Comparison of ENCODE assay signal across 19 cellular contexts in genomic region chr15:88748651-88749050, GRCh38. TPM values are rescaled to one million over a fixed set of nuclear protein-coding genes. Genes with fewer than 3 reads are reported as not detected.
"Had no signal": no experiment of that assay in that cellular context is flagged by ENCODE, and none has a peak within 500 bp of the region (broad histone marks: within the 10 kb centered on the region; RNA-seq: fewer than 3 reads in every experiment).

No MANE protein-coding gene starts in this region.

- H3K9me3 ChIP-seq: heart right ventricle, lower lobe of right lung, right lobe of liver, spleen, vagina had no signal

- H3K4me3 ChIP-seq: dorsolateral prefrontal cortex, heart right ventricle, lower lobe of right lung, right lobe of liver, spleen, vagina had no signal

- H3K27me3 ChIP-seq: right lobe of liver, vagina had no signal

- H3K9ac ChIP-seq: parathyroid adenoma had no signal

- H3K36me3 ChIP-seq: heart right ventricle, lower lobe of right lung, right lobe of liver, spleen, vagina had no signal

- H3K79me2 ChIP-seq: parathyroid adenoma had no signal

- H3K27ac ChIP-seq: dorsolateral prefrontal cortex, heart right ventricle, lower lobe of right lung, parathyroid adenoma, right lobe of liver, spleen, vagina had no signal

- H3K4me1 ChIP-seq: heart right ventricle, lower lobe of right lung, parathyroid adenoma, right lobe of liver, spleen, vagina had no signal

- H2AFZ ChIP-seq: parathyroid adenoma had no signal

- DNase-seq: dorsolateral prefrontal cortex; effector CD4-positive, alpha-beta T cell; foreskin fibroblast; glutamatergic neuron; heart right ventricle; hippocampal formation; left colon; left ventricle myocardium superior; lower lobe of right lung; natural killer cell; occipital lobe; right lobe of liver; spleen; stimulated activated CD4-positive, alpha-beta T cell treated with anti-CD3 and anti-CD28 coated beads, Interleukin-4, amount 100 ng/mL, for 4 hours; stimulated activated naive CD8-positive, alpha-beta T cell treated with anti-CD3 and anti-CD28 coated beads, Interleukin-15, Interleukin-2, amounts not matched to agents 100 U/mL and 50 U/mL, for 24 hours; trophoblast cell had no signal

RNA-seq across cellular contexts. Expression of gene ACAN, which starts 54.6 kb away (rescaled TPM):
- total RNA-seq: natural killer cell had no signal
- polyA plus RNA-seq: neural cell had no signal
